14 cellular contexts compared by ENCODE assay signal in the genomic region with DNA sequence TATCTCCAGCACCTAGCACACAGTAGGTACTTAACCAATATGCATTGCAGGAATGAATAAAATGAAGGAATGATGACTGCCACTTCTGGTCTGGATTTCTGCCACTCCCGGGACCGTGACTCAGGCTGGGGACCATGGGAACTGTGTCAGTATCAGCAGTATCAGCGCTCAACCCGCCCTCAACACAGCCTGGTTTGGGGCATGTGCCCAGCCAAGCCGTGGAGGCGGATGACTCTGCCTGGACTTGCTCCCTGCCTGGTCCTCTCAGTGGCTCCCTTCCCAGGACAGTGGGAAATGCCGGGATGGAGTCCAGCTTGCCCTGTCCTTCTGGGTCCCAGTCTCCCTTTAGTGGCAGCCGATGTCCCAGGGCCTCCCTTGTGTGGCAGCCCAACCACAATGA. TPM values are rescaled to one million over a fixed set of nuclear protein-coding genes. Genes with fewer than 3 reads are reported as not detected.
DNase-seq lines count a peak whose midpoint lies in the region; ATAC-seq and TF ChIP-seq lines count a peak whose summit lies in the region.
"Had no signal": no experiment of that assay in that cellular context is flagged by ENCODE, and none has a peak within 500 bp of the region (broad histone marks: within the 10 kb centered on the region; RNA-seq: fewer than 3 reads in every experiment).

No MANE protein-coding gene starts in this region.

- H3K36me3 ChIP-seq in IMR-90 (ENCODE audit: control insufficient read depth, insufficient read depth, low read length) (no peaks in the 10 kb centered on the region), Caco-2 (ENCODE audit: control insufficient read depth, insufficient read depth, low read length) (no peaks in the 10 kb centered on the region; the same call in 1 of the 2 replicates)
- H3K36me3 ChIP-seq: right lobe of liver, vagina had no signal

- H2BK120ac ChIP-seq in IMR-90 (ENCODE audit: low read depth, low read length), result no peak overlapping the region

- no peak overlapping the region for H3K4me3 ChIP-seq in IMR-90 (ENCODE audit: insufficient read depth, low read depth, low read length)
- no peak overlapping the region for H3K4me3 ChIP-seq in dorsolateral prefrontal cortex
- H3K4me3 ChIP-seq in Caco-2 (ENCODE audit: low read depth, low read length), result no peak overlapping the region
- H3K4me3 ChIP-seq: right lobe of liver, vagina had no signal

- H3K23ac ChIP-seq in IMR-90 (ENCODE audit: low read depth, low read length), result no peak overlapping the region

- no peak overlapping the region for H2AK9ac ChIP-seq in IMR-90 (replicated peaks; ENCODE audit: low read depth, low read length, poor library complexity)

- no peak overlapping the region for H3K18ac ChIP-seq in IMR-90 (ENCODE audit: low read depth, low read length)

- 56% methylated on average over 8 of the region's 8 CpGs; no CpG with 5 or more reads in 1 of the 2 experiments for WGBS in IMR-90 (ENCODE audit: extremely low coverage in 2 of 2, insufficient read length in 1 of 2), 2 experiments

- no peak for TF ChIP-seq POLR2A in IMR-90 (IDR thresholded peaks at IDR 0.05; ENCODE audit: low read depth, low read length)

- H3K79me1 ChIP-seq in IMR-90 (ENCODE audit: low read depth in 1 of 2, low read length in 2 of 2), result no peaks in the 10 kb centered on the region

- TF ChIP-seq CTCF in IMR-90 (conservative IDR thresholded peaks at IDR 0.05; ENCODE audit: low read depth, low read length) (no peak), dorsolateral prefrontal cortex (IDR thresholded peaks at IDR 0.05 in 54 of 56, conservative IDR thresholded peaks at IDR 0.05 in 2 of 56; ENCODE audit: low read depth in 1 of 56, partially characterized antibody in 56 of 56) (peak in 2 of 56 donors; percentile 15 to 22), Caco-2 (IDR thresholded peaks at IDR 0.05; ENCODE audit: insufficient read depth in 1 of 2, low read depth in 1 of 2, low read length in 1 of 2, severe bottlenecking in 1 of 2, unreplicated experiment in 1 of 2) (no peak)

- peak; percentile 83 for ATAC-seq in IMR-90 (ENCODE audit: low read depth)
- ATAC-seq in activated T-helper 17 cell treated with anti-CD3 and anti-CD28 coated beads, Interleukin-2, amount 50 U/mL, for 72 hours (replicated peaks), result no peak

- H4K20me1 ChIP-seq in IMR-90 (ENCODE audit: insufficient read depth, low read length), result no peaks in the 10 kb centered on the region

- POLR2A ChIA-PET in IMR-90 (lab: Charles Lee; ENCODE audit: unreplicated experiment) (no interaction called here), Caco-2 (lab: Charles Lee) (no interaction called here)

- no peak overlapping the region for H2BK5ac ChIP-seq in IMR-90 (ENCODE audit: low read depth, low read length, poor library complexity, severe bottlenecking)

- no peak overlapping the region for H3K27ac Mint-ChIP-seq in Caco-2 (ENCODE audit: unreplicated experiment)
- H3K27ac Mint-ChIP-seq in activated T-helper 17 cell treated with anti-CD3 and anti-CD28 coated beads, Interleukin-2, amount 50 U/mL, for 72 hours, result no peak overlapping the region
- H3K27ac Mint-ChIP-seq: activated T-helper 1 cell treated with anti-CD3 and anti-CD28 coated beads, Interleukin-12 subunit alpha, Interleukin-12 subunit beta, Interleukin-2, Interleukin-4 antibody, amounts not matched to agents 30 ng/mL and 10 ng/mL and 1 ng/mL, durations not matched to agents 14 hours and 24 hours and 36 hours; mesothelial cell of epicardium had no signal

- no peak overlapping the region for H4K5ac ChIP-seq in IMR-90 (ENCODE audit: low read depth, low read length)

- H3K27ac ChIP-seq in IMR-90 (ENCODE audit: insufficient read depth, low read length), result no peak overlapping the region
- H3K27ac ChIP-seq in dorsolateral prefrontal cortex, result peak overlapping the region in 45 of 59 donors; percentile 0 to 78 (median 58)
- H3K27ac ChIP-seq: right lobe of liver, vagina had no signal

- H2AK5ac ChIP-seq in IMR-90 (ENCODE audit: low read depth, low read length), result no peak overlapping the region

- BruUV-seq in IMR-90 (replicated peaks; lab: Mats Ljungman, UMichigan) (no TSS peak), Caco-2 (replicated peaks; lab: Mats Ljungman, UMichigan) (no TSS peak)

- CTCF ChIA-PET in IMR-90 (lab: Yijun Ruan, JAX) (no interaction called here), Caco-2 (lab: Charles Lee) (no interaction called here)

- intact Hi-C loops in IMR-90 (cut with micrococcal nuclease) (no loop called here), dorsolateral prefrontal cortex (cut with DNase I) (no loop called here), Caco-2 (cut with micrococcal nuclease; ENCODE audit: unreplicated experiment) (no loop called here)

- H3K4me2 ChIP-seq in IMR-90 (ENCODE audit: low read depth, low read length), result no peak overlapping the region

- H4K8ac ChIP-seq in IMR-90 (ENCODE audit: low read depth in 2 of 2, low read length in 2 of 2), result no peak overlapping the region

- no peak overlapping the region for H2BK20ac ChIP-seq in IMR-90 (ENCODE audit: low read depth, low read length)

- no peaks in the 10 kb centered on the region for H3K9me3 Mint-ChIP-seq in Caco-2 (ENCODE audit: unreplicated experiment)
- H3K9me3 Mint-ChIP-seq in activated T-helper 17 cell treated with anti-CD3 and anti-CD28 coated beads, Interleukin-2, amount 50 U/mL, for 72 hours, result no peaks in the 10 kb centered on the region
- H3K9me3 Mint-ChIP-seq: activated T-helper 1 cell treated with anti-CD3 and anti-CD28 coated beads, Interleukin-12 subunit alpha, Interleukin-12 subunit beta, Interleukin-2, Interleukin-4 antibody, amounts not matched to agents 30 ng/mL and 10 ng/mL and 1 ng/mL, durations not matched to agents 14 hours and 24 hours and 36 hours; mesothelial cell of epicardium had no signal

- H3K9me1 ChIP-seq in IMR-90 (ENCODE audit: insufficient read depth, low read length), result 0 out of 2 replicates have a peak, but pooled peaks cover 2% of the 10 kb centered on the region

- H3K14ac ChIP-seq in IMR-90 (replicated peaks; ENCODE audit: low read depth, low read length), result no peak overlapping the region

- TF ChIP-seq RAD21 in IMR-90 (IDR thresholded peaks at IDR 0.05; ENCODE audit: low read length), result no peak

- dilution Hi-C loops in IMR-90 (cut with HindIII; ENCODE audit: low sequenced_read_pairs, unreplicated experiment), result no loop called here

- peaks cover 58% of the 10 kb centered on the region for H3K27me3 ChIP-seq in IMR-90 (ENCODE audit: control insufficient read depth, insufficient read depth, low read length)
- no peaks in the 10 kb centered on the region for H3K27me3 ChIP-seq in dorsolateral prefrontal cortex
- no peaks in the 10 kb centered on the region for H3K27me3 ChIP-seq in Caco-2 (replicated peaks; ENCODE audit: control insufficient read depth, insufficient read depth, low read length)
- H3K27me3 ChIP-seq: right lobe of liver, vagina had no signal

- H3K56ac ChIP-seq in IMR-90 (ENCODE audit: extremely low read depth, insufficient read depth, low read length), result no peak overlapping the region

- no peak overlapping the region for H2BK15ac ChIP-seq in IMR-90 (ENCODE audit: low read depth, low read length)

- no peak overlapping the region for H4K91ac ChIP-seq in IMR-90 (ENCODE audit: insufficient read depth, low read depth, low read length)

- H3K9me3 ChIP-seq in IMR-90 (ENCODE audit: control insufficient read depth, insufficient read depth, low read length) (no peaks in the 10 kb centered on the region; the same call in 1 of the 2 replicates), Caco-2 (no peaks in the 10 kb centered on the region)
- H3K9me3 ChIP-seq: right lobe of liver, vagina had no signal

- H3K4me1 Mint-ChIP-seq in Caco-2 (ENCODE audit: low read depth, unreplicated experiment), result no peaks in the 10 kb centered on the region
- H3K4me1 Mint-ChIP-seq in activated T-helper 17 cell treated with anti-CD3 and anti-CD28 coated beads, Interleukin-2, amount 50 U/mL, for 72 hours, result no peaks in the 10 kb centered on the region
- H3K4me1 Mint-ChIP-seq: mesothelial cell of epicardium had no signal

- H3K9ac ChIP-seq in IMR-90 (ENCODE audit: low read depth, low read length), result no peak overlapping the region

- no peaks in the 10 kb centered on the region for H3K4me1 ChIP-seq in IMR-90 (ENCODE audit: control insufficient read depth, insufficient read depth, low read length)
- H3K4me1 ChIP-seq in Caco-2, result no peaks in the 10 kb centered on the region
- H3K4me1 ChIP-seq: right lobe of liver, vagina had no signal

- H3K4ac ChIP-seq in IMR-90 (ENCODE audit: low read depth, low read length), result no peak overlapping the region

- no peak overlapping the region for H3K4me3 Mint-ChIP-seq in Caco-2 (ENCODE audit: unreplicated experiment)
- H3K4me3 Mint-ChIP-seq in activated T-helper 17 cell treated with anti-CD3 and anti-CD28 coated beads, Interleukin-2, amount 50 U/mL, for 72 hours, result no peak overlapping the region
- H3K4me3 Mint-ChIP-seq: activated T-helper 1 cell treated with anti-CD3 and anti-CD28 coated beads, Interleukin-12 subunit alpha, Interleukin-12 subunit beta, Interleukin-2, Interleukin-4 antibody, amounts not matched to agents 30 ng/mL and 10 ng/mL and 1 ng/mL, durations not matched to agents 14 hours and 24 hours and 36 hours; mesothelial cell of epicardium had no signal

- peaks cover 20% of the 10 kb centered on the region for H3K36me3 Mint-ChIP-seq in Caco-2 (ENCODE audit: insufficient read depth, unreplicated experiment)
- H3K36me3 Mint-ChIP-seq in activated T-helper 17 cell treated with anti-CD3 and anti-CD28 coated beads, Interleukin-2, amount 50 U/mL, for 72 hours (ENCODE audit: low read depth), result no peaks in the 10 kb centered on the region

- peak; percentile 54 for DNase-seq in IMR-90
- DNase-seq in dorsolateral prefrontal cortex, result peak in 9 of 10 donors; percentile 46 to 90 (median 72)
- peak; percentile 7 for DNase-seq in kidney tubule cell (ENCODE audit: low spot score)
- DNase-seq in Caco-2, result no peak
- DNase-seq in activated CD4-positive, CD25-positive, alpha-beta regulatory T cell (lab: John Stamatoyannopoulos, UW), result no peak
- no peak for DNase-seq in NCI-H345 (lab: John Stamatoyannopoulos, UW)
- DNase-seq: DMS53, KG1, NCI-H2171 treated with DMSO at 0.1 percent for 48 hours, right lobe of liver had no signal

- H3K27me3 Mint-ChIP-seq in Caco-2 (ENCODE audit: insufficient read depth, unreplicated experiment), result no peaks in the 10 kb centered on the region
- H3K27me3 Mint-ChIP-seq in activated T-helper 17 cell treated with anti-CD3 and anti-CD28 coated beads, Interleukin-2, amount 50 U/mL, for 72 hours, result peaks cover 23% of the 10 kb centered on the region

- in situ Hi-C loops in IMR-90 (cut with MboI; ENCODE audit: low sequenced_read_pairs), result no loop called here

- H2AFZ ChIP-seq in IMR-90 (replicated peaks; ENCODE audit: low read length, poor library complexity), result peak overlapping the region; percentile 26

TF ChIP-seq in IMR-90, 13 proteins besides CTCF, POLR2A, EP300 and RAD21 (continues in another document):
- 0 out of 2 replicates have a peak, but pooled peaks have one; percentile 22 for TF ChIP-seq BHLHE40 (IDR thresholded peaks at IDR 0.05; ENCODE audit: low read depth, low read length)

RNA-seq across cellular contexts. Expression of a gene that starts 55.1 kb away (rescaled TPM):
- total RNA-seq in IMR-90 (2012; rRNA removed), result not detected in 2 replicates
- not detected in 2 replicates for polyA plus RNA-seq in IMR-90 (2012; rRNA removed)
- polyA plus RNA-seq in IMR-90 (2012; cell fraction: cytosol; rRNA removed), result 0.01 TPM in 1 of 2 replicates, not detected in the other
- 0.13 and 0.15 TPM in 2 replicates for polyA plus RNA-seq in IMR-90 (2012; cell fraction: nucleus; rRNA removed; ENCODE audit: low replicate concordance)
- total RNA-seq in dorsolateral prefrontal cortex, result 100 to 1,000 TPM in 111 of 120 experiments, 10 to 100 TPM in 9; 80.9 to 338 (median 151) TPM
- total RNA-seq in Caco-2 (2022), result 23.6 and 25.8 TPM in 2 replicates
- under 1 TPM in 1 of 2 donors, not detected in 1; 0.71 TPM for total RNA-seq in activated T-helper 17 cell treated with anti-CD3 and anti-CD28 coated beads, Interleukin-2, amount 50 U/mL, for 72 hours

Comparison
In these comparisons a context has a peak if more than half of its experiments do, and no peak if none do; other contexts are left out.
1. DNase-seq: peak in IMR-90 (single experiment), dorsolateral prefrontal cortex (9 of 10) and kidney tubule cell (single experiment); none in Caco-2 (0 of 2), activated CD4-positive, CD25-positive, alpha-beta regulatory T cell (0 of 4) and NCI-H345 (single experiment).
2. RNA of a gene that starts 55.1 kb away (total RNA-seq): 80.9 to 338 TPM in dorsolateral prefrontal cortex and 23.6 to 25.8 TPM in Caco-2; 0.71 TPM in activated T-helper 17 cell treated with anti-CD3 and anti-CD28 coated beads, Interleukin-2, amount 50 U/mL, for 72 hours and not detected in IMR-90; every median in the first group is over 10 times any median in the second.